Comparison of ENCODE assay signal across 21 cellular contexts in the genomic region with DNA sequence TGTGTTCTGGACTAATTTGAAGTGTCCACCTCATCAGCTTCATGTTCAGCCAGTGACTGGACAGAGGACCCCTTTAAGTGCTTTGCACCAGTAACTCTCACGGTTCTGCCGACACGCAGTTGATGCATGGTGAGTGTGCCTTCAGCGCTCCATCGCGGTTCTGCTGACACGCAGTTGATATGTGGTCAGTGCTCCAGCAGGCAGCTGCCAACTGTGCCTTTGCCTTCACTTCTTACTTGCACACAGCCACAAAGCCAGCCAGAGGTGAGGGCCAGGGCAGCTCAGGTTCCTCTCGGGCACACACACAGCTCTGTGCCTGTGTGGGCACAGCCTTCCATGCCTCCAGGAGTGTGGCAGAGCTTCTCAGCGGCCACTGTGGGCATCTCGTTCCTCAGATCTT. TPM values are rescaled to one million over a fixed set of nuclear protein-coding genes. Genes with fewer than 3 reads are reported as not detected.
A peak's percentile ranks its signal among the peaks of the same experiment; 100 is the strongest.
DNase-seq lines count a peak whose midpoint lies in the region; ATAC-seq, FAIRE-seq and TF ChIP-seq lines count a peak whose summit lies in the region.
"Had no signal": no experiment of that assay in that cellular context is flagged by ENCODE, and none has a peak within 500 bp of the region (broad histone marks: within the 10 kb centered on the region; RNA-seq: fewer than 3 reads in every experiment).

No MANE protein-coding gene starts in this region.

- no peaks in the 10 kb centered on the region for H3K4me1 Mint-ChIP-seq in osteocyte (ENCODE audit: unreplicated experiment)

- ATAC-seq in Right ventricle myocardium inferior = no peak
- ATAC-seq in HG03571 (IDR thresholded peaks at IDR 0.05; ENCODE audit: unreplicated experiment) = no peak
- ATAC-seq in gastrocnemius medialis = no peak
- ATAC-seq: PC-3 had no signal

- no peak overlapping the region for H3K4me3 Mint-ChIP-seq in osteocyte (ENCODE audit: unreplicated experiment)

- no peak overlapping the region for H3K9ac ChIP-seq in kidney (ENCODE audit: low read length in 2 of 2)
- H3K9ac ChIP-seq: BLaER1 treated with 17β-estradiol and CSF1 and Interleukin-3, amounts not matched to agents 10 nM and 100 nM had no signal

- intact Hi-C loops in cardiac septum (cut with DNase I) = no loop called here
- intact Hi-C loops in Right ventricle myocardium inferior (cut with DNase I) = no loop called here
- intact Hi-C loops in kidney (cut with DNase I) = no loop called here
- intact Hi-C loops in posterior cingulate gyrus (cut with DNase I) = no loop called here
- intact Hi-C loops in gastrocnemius medialis (cut with DNase I; ENCODE audit: low total_unique reads) = no loop called here

- no peak for FAIRE-seq in kidney (lab: Jason Lieb, UNC)
- FAIRE-seq: A204.1, G401.6, GM18507 had no signal

- no peaks in the 10 kb centered on the region for H3K27me3 Mint-ChIP-seq in osteocyte (ENCODE audit: unreplicated experiment)

- H3K27ac ChIP-seq in kidney (ENCODE audit: low read depth in 2 of 2, low read length in 2 of 2) = no peak overlapping the region
- H3K27ac ChIP-seq in gastrocnemius medialis = no peak overlapping the region
- H3K27ac ChIP-seq: BLaER1 treated with 17β-estradiol and CSF1 and Interleukin-3, amounts not matched to agents 10 nM and 100 nM; RWPE1 had no signal

- TF ChIP-seq CTCF in kidney (IDR thresholded peaks at IDR 0.05; ENCODE audit: borderline replicate concordance, extremely low read depth, insufficient read depth) (no peak), osteocyte (IDR thresholded peaks at IDR 0.05) (no peak), gastrocnemius medialis (IDR thresholded peaks at IDR 0.05 in 4 of 5, conservative IDR thresholded peaks at IDR 0.05 in 1 of 5) (no peak)

- no peaks in the 10 kb centered on the region for H3K27me3 ChIP-seq in gastrocnemius medialis
- H3K27me3 ChIP-seq: BLaER1 treated with 17β-estradiol and CSF1 and Interleukin-3, amounts not matched to agents 10 nM and 100 nM had no signal

- no peaks in the 10 kb centered on the region for H3K4me1 ChIP-seq in kidney (ENCODE audit: control insufficient read depth in 1 of 2, insufficient read depth in 1 of 2, low read depth in 1 of 2, low read length in 2 of 2)
- no peaks in the 10 kb centered on the region for H3K4me1 ChIP-seq in gastrocnemius medialis
- H3K4me1 ChIP-seq: BLaER1 treated with 17β-estradiol and CSF1 and Interleukin-3, amounts not matched to agents 10 nM and 100 nM had no signal

- H3K9me3 ChIP-seq in kidney (ENCODE audit: control insufficient read depth in 1 of 2, low read length in 2 of 2) (peaks cover 0 to 4% of the 10 kb centered on the region in 2 donors), gastrocnemius medialis (no peaks in the 10 kb centered on the region)

- H3K9me3 Mint-ChIP-seq in osteocyte (ENCODE audit: unreplicated experiment) = peaks cover 12% of the 10 kb centered on the region

- peak; percentile 61 for DNase-seq in cardiac septum (ENCODE audit: low spot score)
- no peak for DNase-seq in Right ventricle myocardium inferior (ENCODE audit: missing footprints)
- peak; percentile 30 for DNase-seq in kidney
- peak in 6 of 10 donors; percentile 1 to 55 (median 18) for DNase-seq in posterior cingulate gyrus
- DNase-seq in osteocyte (ENCODE audit: extremely low spot score, unreplicated experiment) = no peak
- no peak for DNase-seq in gastrocnemius medialis
- no peak for DNase-seq in LoVo (ENCODE audit: low spot score)
- DNase-seq: DND-41, GOT3, MM.1S, NCI-H1092 treated with DMSO at 0.1 percent for 48 hours, NCI-H2081 treated with DMSO at 0.1 percent for 48 hours, NCI-H510A, NCI-H82, PC-3 had no signal

- no peak for TF ChIP-seq POLR2A in gastrocnemius medialis (IDR thresholded peaks at IDR 0.05)

- H3K36me3 Mint-ChIP-seq in osteocyte (ENCODE audit: unreplicated experiment) = peaks cover 10% of the 10 kb centered on the region

- no peak overlapping the region for H3K27ac Mint-ChIP-seq in osteocyte (ENCODE audit: unreplicated experiment)

- H3K4me3 ChIP-seq in kidney (ENCODE audit: low read length in 2 of 2) (no peak overlapping the region), gastrocnemius medialis (no peak overlapping the region)
- H3K4me3 ChIP-seq: BLaER1 treated with 17β-estradiol and CSF1 and Interleukin-3, amounts not matched to agents 10 nM and 100 nM had no signal

- in situ Hi-C loops in gastrocnemius medialis (cut with MboI; ENCODE audit: low sequenced_read_pairs in 4 of 4) = no loop called here

- H3K36me3 ChIP-seq in kidney (ENCODE audit: control insufficient read depth in 1 of 2, insufficient read depth in 2 of 2, low read length in 2 of 2) = peaks cover 4 to 5% of the 10 kb centered on the region in 2 donors
- H3K36me3 ChIP-seq in gastrocnemius medialis = peaks cover 0 to 23% of the 10 kb centered on the region in 2 donors

RNA-seq across cellular contexts. Expression of a gene that starts 12.4 kb away (rescaled TPM):
- total RNA-seq in cardiac septum = not detected
- not detected for total RNA-seq in Right ventricle myocardium inferior
- not detected for total RNA-seq in kidney
- polyA plus RNA-seq in kidney (ENCODE audit: insufficient read depth, low read depth, low replicate concordance) = not detected
- not detected in 2 replicates for total RNA-seq in osteocyte
- not detected for total RNA-seq in gastrocnemius medialis
- total RNA-seq: PC-3 had no signal

RNA-seq across cellular contexts. Expression of a gene that starts 46.9 kb away (rescaled TPM):
- 10.4 TPM for total RNA-seq in cardiac septum
- total RNA-seq in Right ventricle myocardium inferior = 6.5 TPM
- total RNA-seq in kidney = 32.5 TPM
- polyA plus RNA-seq in kidney (ENCODE audit: insufficient read depth, low read depth, low replicate concordance) = 5.2 TPM
- total RNA-seq in osteocyte = 25.3 and 26.7 TPM in 2 replicates
- 10 to 100 TPM in 3 of 4 donors, 1 to 10 TPM in 1; 8.5 to 13.2 (median 12.3) TPM for total RNA-seq in gastrocnemius medialis

Comparison
In these comparisons a context has a peak if more than half of its experiments do, and no peak if none do; other contexts are left out.
1. DNase-seq: peak in cardiac septum (single experiment), kidney (single experiment) and posterior cingulate gyrus (6 of 10); none in Right ventricle myocardium inferior (single experiment), osteocyte (single experiment), gastrocnemius medialis (0 of 2) and LoVo (single experiment).